ENCODE assay signal across 20 cellular contexts in genomic region chr2:241656190-241656741, GRCh38.
"Had no signal": no experiment of that assay in that cellular context is flagged by ENCODE, and none has a peak within 500 bp of the region (broad histone marks: within the 10 kb centered on the region; RNA-seq: fewer than 3 reads in every experiment).

No MANE protein-coding gene starts in this region.

- FAIRE-seq: colon had no signal

- H3K27me3 ChIP-seq: adrenal gland, ascending aorta, brain microvascular endothelial cell, upper lobe of right lung had no signal

- H3K4me1 Mint-ChIP-seq: activated naive CD4-positive, alpha-beta T cell treated with anti-CD3 and anti-CD28 coated beads, Interleukin-2, amount 50 U/mL, for 24 hours; central memory CD8-positive, alpha-beta T cell had no signal

- ATAC-seq: esophagus mucosa; lower lobe of right lung; naive thymus-derived CD8-positive, alpha-beta T cell; stimulated activated naive CD8-positive, alpha-beta T cell treated with anti-CD3 and anti-CD28 coated beads, Interleukin-15, Interleukin-2, amounts not matched to agents 100 U/mL and 50 U/mL, for 24 hours; upper lobe of right lung had no signal

- H3K9me3 ChIP-seq: adrenal gland, ascending aorta, lower lobe of right lung, upper lobe of right lung had no signal

- H3K4me3 ChIP-seq: adrenal gland, ascending aorta, lower lobe of right lung, upper lobe of right lung had no signal

- H3K27ac ChIP-seq: adrenal gland, ascending aorta, brain microvascular endothelial cell, lower lobe of right lung, upper lobe of right lung had no signal

- H3K27ac Mint-ChIP-seq: activated CD4-positive, alpha-beta memory T cell treated with anti-CD3 and anti-CD28 coated beads for 36 hours; activated naive CD4-positive, alpha-beta T cell treated with anti-CD3 and anti-CD28 coated beads, Interleukin-2, amount 50 U/mL, for 24 hours had no signal

- H3K27me3 Mint-ChIP-seq: activated CD4-positive, alpha-beta memory T cell treated with anti-CD3 and anti-CD28 coated beads for 36 hours; activated naive CD4-positive, alpha-beta T cell treated with anti-CD3 and anti-CD28 coated beads, Interleukin-2, amount 50 U/mL, for 24 hours; central memory CD8-positive, alpha-beta T cell; naive thymus-derived CD8-positive, alpha-beta T cell had no signal

- H3K9me3 Mint-ChIP-seq: activated CD4-positive, alpha-beta memory T cell treated with anti-CD3 and anti-CD28 coated beads for 36 hours; activated naive CD4-positive, alpha-beta T cell treated with anti-CD3 and anti-CD28 coated beads, Interleukin-2, amount 50 U/mL, for 24 hours; central memory CD8-positive, alpha-beta T cell; naive thymus-derived CD8-positive, alpha-beta T cell had no signal

- H3K4me3 Mint-ChIP-seq: activated CD4-positive, alpha-beta memory T cell treated with anti-CD3 and anti-CD28 coated beads for 36 hours; activated naive CD4-positive, alpha-beta T cell treated with anti-CD3 and anti-CD28 coated beads, Interleukin-2, amount 50 U/mL, for 24 hours; central memory CD8-positive, alpha-beta T cell had no signal

- DNase-seq: activated CD4-positive, alpha-beta memory T cell treated with anti-CD3 and anti-CD28 coated beads for 36 hours; activated CD4-positive, alpha-beta T cell treated with anti-CD3 and anti-CD28 coated beads for 48 hours; activated gamma-delta T cell treated with Interleukin-2 at 50 U/mL for 16 hours; activated T-cell treated with anti-CD3 and anti-CD28 coated beads for 4 hours; adrenal gland; brain microvascular endothelial cell; effector memory CD4-positive, alpha-beta T cell; foreskin melanocyte; hippocampal formation; lower lobe of right lung; naive thymus-derived CD8-positive, alpha-beta T cell; retina; stimulated activated CD4-positive, alpha-beta T cell treated with anti-CD3 and anti-CD28 coated beads, Interleukin-4, amount 100 ng/mL, for 24 hours; stimulated activated naive CD8-positive, alpha-beta T cell treated with anti-CD3 and anti-CD28 coated beads, Interleukin-15, Interleukin-2, amounts not matched to agents 100 U/mL and 50 U/mL, for 24 hours; upper lobe of right lung had no signal

- H3K4me1 ChIP-seq: adrenal gland, ascending aorta, lower lobe of right lung, upper lobe of right lung had no signal
